1 cellular context compared by ENCODE assay signal in genomic region chr5:177431317-177432142, GRCh38.
TF ChIP-seq lines count a peak whose summit lies in the region.

No MANE protein-coding gene starts in this region.

TF ChIP-seq in K562, 482 proteins besides CTCF, POLR2A, EP300 and RAD21:
- peak; percentile 35 for TF ChIP-seq ZFP36 (IDR thresholded peaks at IDR 0.05; ENCODE audit: low read depth, low read length, partially characterized antibody)
- no peak for TF ChIP-seq ZNF655 (CRISPR knock-in tag; IDR thresholded peaks at IDR 0.05)
- no peak for TF ChIP-seq RBM17 (IDR thresholded peaks at IDR 0.05; ENCODE audit: borderline replicate concordance, low read depth, low read length)
- TF ChIP-seq MBD1 (CRISPR knock-in tag; IDR thresholded peaks at IDR 0.05) = no peak
- no peak for TF ChIP-seq ETS1 (conservative IDR thresholded peaks at IDR 0.05; ENCODE audit: control insufficient read depth, low read depth, low read length)
- TF ChIP-seq PHF8 (IDR thresholded peaks at IDR 0.05; ENCODE audit: borderline replicate concordance, low read length) = no peak
- 0 out of 2 replicates have a peak, but pooled peaks have one; percentile 26 for TF ChIP-seq RERE (CRISPR knock-in tag; IDR thresholded peaks at IDR 0.05; ENCODE audit: borderline replicate concordance)
- no peak for TF ChIP-seq HSF4 (CRISPR knock-in tag; IDR thresholded peaks at IDR 0.05; ENCODE audit: borderline replicate concordance)
- no peak for TF ChIP-seq HNRNPK (IDR thresholded peaks at IDR 0.05; ENCODE audit: low read depth, low read length, poor library complexity, severe bottlenecking)
- no peak for TF ChIP-seq SIX5 (IDR thresholded peaks at IDR 0.05; ENCODE audit: borderline replicate concordance in 1 of 2, insufficient read depth in 1 of 2, low read depth in 1 of 2, low read length in 2 of 2)
- no peak for TF ChIP-seq TFAP4 (CRISPR knock-in tag; IDR thresholded peaks at IDR 0.05; ENCODE audit: borderline replicate concordance)
- TF ChIP-seq LEF1 (IDR thresholded peaks at IDR 0.05) = no peak
- no peak for TF ChIP-seq CEBPB (tag; IDR thresholded peaks at IDR 0.05)
- TF ChIP-seq HOXB6 (CRISPR knock-in tag; IDR thresholded peaks at IDR 0.05; ENCODE audit: borderline replicate concordance) = no peak
- peak; percentile 65 for TF ChIP-seq RBFOX2 (IDR thresholded peaks at IDR 0.05; ENCODE audit: low read depth, low read length)
- no peak for TF ChIP-seq ZNF695 (CRISPR knock-in tag; IDR thresholded peaks at IDR 0.05)
- no peak for TF ChIP-seq DACH1 (IDR thresholded peaks at IDR 0.05; ENCODE audit: partially characterized antibody)
- peak; percentile 20; the same call in 1 of the 2 replicates for TF ChIP-seq ZBTB7A (IDR thresholded peaks at IDR 0.05; ENCODE audit: borderline replicate concordance, control insufficient read depth, low read depth, low read length)
- TF ChIP-seq POLR2G (IDR thresholded peaks at IDR 0.05; ENCODE audit: low read depth, low read length) = peak; percentile 63
- TF ChIP-seq RAD51 (IDR thresholded peaks at IDR 0.05; ENCODE audit: borderline replicate concordance, low read depth) = no peak
- TF ChIP-seq FUS (optimal IDR thresholded peaks at IDR 0.05; ENCODE audit: low read depth, low read length) = no peak
- TF ChIP-seq E2F8 (IDR thresholded peaks at IDR 0.05; ENCODE audit: low read depth, partially characterized antibody) = no peak
- no peak for TF ChIP-seq ZNF431 (CRISPR knock-in tag; IDR thresholded peaks at IDR 0.05)
- no peak for TF ChIP-seq CBFB (CRISPR knock-in tag; IDR thresholded peaks at IDR 0.05)
- no peak for TF ChIP-seq SMARCC2 (IDR thresholded peaks at IDR 0.05; ENCODE audit: low read depth)
- TF ChIP-seq ZNF398 (CRISPR knock-in tag; IDR thresholded peaks at IDR 0.05) = no peak
- no peak for TF ChIP-seq ID3 (CRISPR knock-in tag; IDR thresholded peaks at IDR 0.05)
- TF ChIP-seq ID3 (tag; IDR thresholded peaks at IDR 0.05) = no peak
- TF ChIP-seq RBM14 (IDR thresholded peaks at IDR 0.05; ENCODE audit: borderline replicate concordance, insufficient read depth, low read depth, low read length) = no peak
- TF ChIP-seq MLX (CRISPR knock-in tag; conservative IDR thresholded peaks at IDR 0.05) = no peak
